8 cellular contexts compared by ENCODE assay signal in genomic region chrX:18886344-18887161, GRCh38.
A peak's percentile ranks its signal among the peaks of the same experiment; 100 is the strongest.
DNase-seq lines count a peak whose midpoint lies in the region; ATAC-seq and TF ChIP-seq lines count a peak whose summit lies in the region.

No MANE protein-coding gene starts in this region.

- H3K36me3 ChIP-seq in ectodermal cell (ENCODE audit: control insufficient read depth, insufficient read depth, low read length) (no peaks in the 10 kb centered on the region), lung (ENCODE audit: control insufficient read depth in 2 of 2, insufficient read depth in 2 of 2, low read length in 2 of 2) (no peaks in the 10 kb centered on the region)

- whole genome bisulfite sequencing in ectodermal cell, 2 experiments: 11 to 13% methylated on average over 24 to 26 of the region's 26 CpGs
- WGBS in lung, 2 donors: 2 to 27% methylated on average over 21 to 26 of the region's 26 CpGs

- DNase-seq in activated T-cell treated with anti-CD3 and anti-CD28 coated beads for 1 hour (ENCODE audit: low read depth) (peak; percentile 11), activated T-cell treated with anti-CD3 and anti-CD28 coated beads for 4 hours (no peak), NB4 (ENCODE audit: low read depth) (peak; percentile 78), lung (ENCODE audit: low spot score) (peak; percentile 79)
- peak; percentile 75 for DNase-seq in activated CD4-positive, alpha-beta T cell treated with anti-CD3 and anti-CD28 coated beads for 36 hours
- peak; percentile 60 for DNase-seq in stimulated activated CD8-positive, alpha-beta memory T cell treated with anti-CD3 and anti-CD28 coated beads, Interleukin-4, amount 100 ng/mL, for 48 hours

- peaks cover 10% of the 10 kb centered on the region for H3K27me3 ChIP-seq in ectodermal cell (ENCODE audit: control insufficient read depth, insufficient read depth, low read length, poor library complexity, severe bottlenecking)
- no peaks in the 10 kb centered on the region for H3K27me3 ChIP-seq in lung (ENCODE audit: control insufficient read depth, insufficient read depth)

- H3K9me3 Mint-ChIP-seq in activated CD4-positive, alpha-beta T cell treated with anti-CD3 and anti-CD28 coated beads for 36 hours (ENCODE audit: low read depth): no peaks in the 10 kb centered on the region

- H3K9me3 ChIP-seq in ectodermal cell (ENCODE audit: control insufficient read depth, low read length) (no peaks in the 10 kb centered on the region), lung (ENCODE audit: control insufficient read depth in 2 of 2, insufficient read depth in 1 of 2, low read length in 1 of 2) (peaks cover 0 to 4% of the 10 kb centered on the region in 2 donors)

- no peak for TF ChIP-seq POLR2A in NB4 (IDR thresholded peaks at IDR 0.05; ENCODE audit: extremely low read depth, insufficient read length)

- CTCF ChIA-PET in activated CD4-positive, alpha-beta T cell treated with anti-CD3 and anti-CD28 coated beads for 36 hours (lab: Charles Lee): interaction anchor here (0.6 to 0.8 kb wide), 4 partner anchors 25 to 1217 kb away, joined by 3 to 5 read pairs (median 3); no protein-coding TSS in a partner anchor

- POLR2A ChIA-PET in activated CD4-positive, alpha-beta T cell treated with anti-CD3 and anti-CD28 coated beads for 36 hours (lab: Charles Lee): no interaction called here

- ATAC-seq in HG02678 (IDR thresholded peaks at IDR 0.05; ENCODE audit: unreplicated experiment) (peak; percentile 71), lung (ENCODE audit: insufficient read depth, low FRiP score) (peak; percentile 75)
- peak; percentile 78 for ATAC-seq in activated CD4-positive, alpha-beta T cell treated with anti-CD3 and anti-CD28 coated beads for 36 hours

- H3K27ac Mint-ChIP-seq in activated CD4-positive, alpha-beta T cell treated with anti-CD3 and anti-CD28 coated beads for 36 hours: peak overlapping the region; percentile 90

- no peaks in the 10 kb centered on the region for H3K36me3 Mint-ChIP-seq in activated CD4-positive, alpha-beta T cell treated with anti-CD3 and anti-CD28 coated beads for 36 hours (ENCODE audit: low read depth)

- H3K27ac ChIP-seq in ectodermal cell (ENCODE audit: insufficient read depth, low read depth, low read length, poor library complexity, severe bottlenecking) (no peak overlapping the region), lung (ENCODE audit: low read depth in 1 of 2, low read length in 1 of 2) (peak overlapping the region; percentile 88 to 92)

- intact Hi-C loops in activated CD4-positive, alpha-beta T cell treated with anti-CD3 and anti-CD28 coated beads for 36 hours (cut with DNase I, micrococcal nuclease): loop anchor here (1.0 to 10.0 kb wide), 6 partner anchors 98 to 494 kb away; partner anchors contain the start of genes CDKL5 (in 2 of the 2) and PHKA2 (in 1 of the 2)

- peak overlapping the region; percentile 68 for H3K4me3 Mint-ChIP-seq in activated CD4-positive, alpha-beta T cell treated with anti-CD3 and anti-CD28 coated beads for 36 hours

- H3K27me3 Mint-ChIP-seq in activated CD4-positive, alpha-beta T cell treated with anti-CD3 and anti-CD28 coated beads for 36 hours: no peaks in the 10 kb centered on the region

- H3K4me1 Mint-ChIP-seq in activated CD4-positive, alpha-beta T cell treated with anti-CD3 and anti-CD28 coated beads for 36 hours: peaks cover 29% of the 10 kb centered on the region

- H3K4me1 ChIP-seq in ectodermal cell (ENCODE audit: control insufficient read depth, insufficient read depth, low read length): no peaks in the 10 kb centered on the region
- H3K4me1 ChIP-seq in lung (ENCODE audit: control insufficient read depth in 2 of 2, insufficient read depth in 2 of 2, low read length in 2 of 2): peaks cover 0 to 9% of the 10 kb centered on the region in 2 donors

- TF ChIP-seq CTCF in NB4 (IDR thresholded peaks at IDR 0.05; ENCODE audit: low read depth, low read length): peak; percentile 38
- peak; percentile 26 for TF ChIP-seq CTCF in lung (IDR thresholded peaks at IDR 0.05; ENCODE audit: control extremely low read depth, extremely low read depth)

- H3K4me3 ChIP-seq in NB4 (ENCODE audit: low read depth, low read length) (peak overlapping the region; percentile 49), ectodermal cell (ENCODE audit: insufficient read depth, low read depth, low read length) (peak overlapping the region; percentile 4), lung (no peak overlapping the region)
